ENCODE assay signal across 11 cellular contexts in the genomic region with DNA sequence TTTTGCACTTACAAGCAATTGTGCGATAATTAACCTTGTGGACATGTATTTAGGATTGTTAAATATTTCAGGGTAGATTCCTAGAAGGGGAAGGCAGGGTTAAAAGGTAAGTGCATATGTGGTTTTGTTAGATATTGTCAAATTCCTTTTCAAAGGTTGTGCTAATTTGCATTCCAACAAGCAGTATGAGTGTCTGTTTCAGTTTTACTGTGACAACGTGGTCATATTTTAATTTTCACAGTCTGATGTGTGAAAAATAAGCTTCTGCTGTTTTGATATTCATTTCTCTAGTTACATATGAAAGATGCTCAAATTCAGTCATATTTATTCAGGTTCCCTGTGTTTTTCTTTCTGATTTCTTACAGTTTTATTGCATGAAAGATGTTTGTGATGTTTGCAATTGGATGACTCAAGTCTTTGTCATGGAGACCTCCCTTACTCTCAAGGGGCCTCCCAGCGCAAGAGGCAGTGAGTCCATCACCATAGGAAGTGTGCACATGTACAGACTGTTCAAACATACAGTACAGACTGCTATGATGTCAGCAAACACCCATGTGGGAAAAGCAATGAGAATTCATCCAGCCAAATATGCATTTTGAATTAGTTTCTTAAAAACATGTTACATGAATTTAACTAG.
DNase-seq lines count a peak whose midpoint lies in the region; ATAC-seq, FAIRE-seq and TF ChIP-seq lines count a peak whose summit lies in the region.
"Had no signal": no experiment of that assay in that cellular context is flagged by ENCODE, and none has a peak within 500 bp of the region (broad histone marks: within the 10 kb centered on the region; RNA-seq: fewer than 3 reads in every experiment).

No MANE protein-coding gene starts in this region.

- no peak for FAIRE-seq in pancreas (lab: Jason Lieb, UNC)

- peak; percentile 62 for DNase-seq in astrocyte of the spinal cord (ENCODE audit: low read depth, low spot score)
- no peak for DNase-seq in T-helper 2 cell treated with Interferon-gamma antibody and Interleukin-4, amounts not matched to agents 5 μg/mL and 100 μg/mL, for 36 hours (ENCODE audit: low spot score)
- DNase-seq in pancreas, result no peak
- no peak for DNase-seq in HFFc6
- no peak for DNase-seq in OCI-M1 (lab: John Stamatoyannopoulos, UW)
- DNase-seq: GOT3 had no signal

- no peak overlapping the region for H3K4me3 Mint-ChIP-seq in T-helper 2 cell treated with Interferon-gamma antibody and Interleukin-4, amounts not matched to agents 5 μg/mL and 100 μg/mL, for 36 hours
- no peak overlapping the region for H3K4me3 Mint-ChIP-seq in HFFc6
- H3K4me3 Mint-ChIP-seq: neural crest cell had no signal

- no peaks in the 10 kb centered on the region for H3K4me1 ChIP-seq in pancreas

- no peaks in the 10 kb centered on the region for H3K9me3 ChIP-seq in pancreas

- no peaks in the 10 kb centered on the region for H3K27me3 ChIP-seq in pancreas

- H3K27ac ChIP-seq in pancreas, result no peak overlapping the region
- H3K27ac ChIP-seq: coronary artery had no signal

- no peaks in the 10 kb centered on the region for H3K9me3 Mint-ChIP-seq in T-helper 2 cell treated with Interferon-gamma antibody and Interleukin-4, amounts not matched to agents 5 μg/mL and 100 μg/mL, for 36 hours
- H3K9me3 Mint-ChIP-seq in HFFc6, result peaks cover 42% of the 10 kb centered on the region
- H3K9me3 Mint-ChIP-seq: neural crest cell had no signal

- no peaks in the 10 kb centered on the region for H3K36me3 ChIP-seq in pancreas

- 72 to 76% methylated on average over 3 of the region's 3 CpGs for WGBS in pancreas, 2 donors

- no peak for TF ChIP-seq POLR2A in GM18505 (IDR thresholded peaks at IDR 0.05; ENCODE audit: borderline replicate concordance, extremely low read depth, insufficient read depth, insufficient read length)

- no peaks in the 10 kb centered on the region for H3K27me3 Mint-ChIP-seq in T-helper 2 cell treated with Interferon-gamma antibody and Interleukin-4, amounts not matched to agents 5 μg/mL and 100 μg/mL, for 36 hours (ENCODE audit: low read depth)
- no peaks in the 10 kb centered on the region; the same call in 1 of the 2 replicates for H3K27me3 Mint-ChIP-seq in HFFc6 (ENCODE audit: insufficient read depth)

- no peaks in the 10 kb centered on the region for H3K4me1 Mint-ChIP-seq in T-helper 2 cell treated with Interferon-gamma antibody and Interleukin-4, amounts not matched to agents 5 μg/mL and 100 μg/mL, for 36 hours (ENCODE audit: low read depth)
- H3K4me1 Mint-ChIP-seq in HFFc6 (ENCODE audit: low read depth), result no peaks in the 10 kb centered on the region
- H3K4me1 Mint-ChIP-seq: neural crest cell had no signal

- intact Hi-C loops in pancreas (cut with DNase I), result no loop called here

- peak; percentile 58 for ATAC-seq in GM18505 (IDR thresholded peaks at IDR 0.05; ENCODE audit: unreplicated experiment)
- peak; percentile 86 for ATAC-seq in GM19395 (IDR thresholded peaks at IDR 0.05; ENCODE audit: unreplicated experiment)
- peak; percentile 89 for ATAC-seq in HG03060 (IDR thresholded peaks at IDR 0.05; ENCODE audit: low read depth, unreplicated experiment)
- ATAC-seq in pancreas, result no peak

- H3K4me3 ChIP-seq in astrocyte of the spinal cord (ENCODE audit: low read depth, low read length) (no peak overlapping the region), pancreas (no peak overlapping the region)
- H3K4me3 ChIP-seq: coronary artery had no signal

- H3K36me3 Mint-ChIP-seq in T-helper 2 cell treated with Interferon-gamma antibody and Interleukin-4, amounts not matched to agents 5 μg/mL and 100 μg/mL, for 36 hours (ENCODE audit: low read depth), result no peaks in the 10 kb centered on the region
- H3K36me3 Mint-ChIP-seq in HFFc6 (ENCODE audit: low read depth), result no peaks in the 10 kb centered on the region

- no peak for TF ChIP-seq CTCF in astrocyte of the spinal cord (IDR thresholded peaks at IDR 0.05; ENCODE audit: low read depth, low read length)
- no peak for TF ChIP-seq CTCF in pancreas (IDR thresholded peaks at IDR 0.05)
- TF ChIP-seq CTCF in HFFc6 (IDR thresholded peaks at IDR 0.05), result no peak

- in situ Hi-C loops in astrocyte of the spinal cord (cut with HindIII; ENCODE audit: low sequenced_read_pairs), result no loop called here

- no peak overlapping the region for H3K27ac Mint-ChIP-seq in T-helper 2 cell treated with Interferon-gamma antibody and Interleukin-4, amounts not matched to agents 5 μg/mL and 100 μg/mL, for 36 hours
- H3K27ac Mint-ChIP-seq in HFFc6, result no peak overlapping the region

Comparison
In these comparisons a context has a peak if more than half of its experiments do, and no peak if none do; other contexts are left out.
1. ATAC-seq: peak in GM18505 (single experiment), GM19395 (single experiment) and HG03060 (single experiment); none in pancreas (0 of 4).